ENCODE assay signal across 9 cellular contexts in the genomic region with DNA sequence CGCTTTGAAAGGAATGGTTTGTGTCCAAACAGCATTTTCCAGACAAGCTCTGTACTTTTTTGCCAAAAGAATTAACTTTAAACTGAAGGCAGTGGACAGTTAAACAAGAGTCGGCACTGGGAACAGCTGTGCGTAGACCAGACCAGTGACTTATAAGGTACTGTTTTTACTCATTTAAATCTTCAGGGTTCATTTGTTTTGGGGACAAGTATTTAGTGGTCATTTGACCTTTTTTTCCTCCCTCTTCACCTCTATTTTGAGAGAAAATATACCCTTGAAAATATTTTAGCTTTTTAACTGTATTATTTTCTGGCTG.
A peak's percentile ranks its signal among the peaks of the same experiment; 100 is the strongest.
DNase-seq lines count a peak whose midpoint lies in the region; ATAC-seq, FAIRE-seq and TF ChIP-seq lines count a peak whose summit lies in the region.
"Had no signal": no experiment of that assay in that cellular context is flagged by ENCODE, and none has a peak within 500 bp of the region (broad histone marks: within the 10 kb centered on the region; RNA-seq: fewer than 3 reads in every experiment).

No MANE protein-coding gene starts in this region.

- POLR2A ChIA-PET in HepG2 (lab: Yijun Ruan, JAX) (no interaction called here), IMR-90 (lab: Charles Lee; ENCODE audit: unreplicated experiment) (no interaction called here)
- POLR2A ChIA-PET in activated CD4-positive, alpha-beta T cell treated with anti-CD3 and anti-CD28 coated beads for 36 hours (lab: Charles Lee): no interaction called here

- peaks cover 0 to 15% of the 10 kb centered on the region in 2 experiments; a peak in 2 of 4 replicates for H3K79me1 ChIP-seq in IMR-90 (ENCODE audit: low read depth in 1 of 2, low read length in 2 of 2)

- H2BK5ac ChIP-seq in IMR-90 (ENCODE audit: low read depth, low read length, poor library complexity, severe bottlenecking): peak overlapping the region; percentile 98

- peak overlapping the region; percentile 41 for H3K27ac Mint-ChIP-seq in type B pancreatic cell
- H3K27ac Mint-ChIP-seq in activated CD4-positive, alpha-beta T cell treated with anti-CD3 and anti-CD28 coated beads for 36 hours: no peak overlapping the region

- peak overlapping the region; percentile 95 for H3K14ac ChIP-seq in IMR-90 (replicated peaks; ENCODE audit: low read depth, low read length)

- peak overlapping the region; percentile 98; the same call in 1 of the 2 replicates for H4K5ac ChIP-seq in IMR-90 (ENCODE audit: low read depth, low read length)

- H3K23ac ChIP-seq in IMR-90 (ENCODE audit: low read depth, low read length): peak overlapping the region; percentile 92; the same call in 1 of the 2 replicates

- no peak overlapping the region for H2AFZ ChIP-seq in HepG2 (ENCODE audit: low read length)
- H2AFZ ChIP-seq in IMR-90 (replicated peaks; ENCODE audit: low read length, poor library complexity): no peak overlapping the region

- intact Hi-C loops in HepG2 (cut with micrococcal nuclease; ENCODE audit: unreplicated experiment) (no loop called here), IMR-90 (cut with micrococcal nuclease) (no loop called here), heart right ventricle (cut with DNase I) (no loop called here)
- intact Hi-C loops in activated CD4-positive, alpha-beta T cell treated with anti-CD3 and anti-CD28 coated beads for 36 hours (cut with DNase I, micrococcal nuclease): no loop called here

- H4K8ac ChIP-seq in IMR-90 (ENCODE audit: low read depth in 2 of 2, low read length in 2 of 2): peak overlapping the region; percentile 47 to 89; a peak in 3 of 4 replicates

- peak overlapping the region; percentile 96 for H3K56ac ChIP-seq in IMR-90 (ENCODE audit: extremely low read depth, insufficient read depth, low read length)

- no peaks in the 10 kb centered on the region for H3K27me3 Mint-ChIP-seq in type B pancreatic cell
- no peaks in the 10 kb centered on the region for H3K27me3 Mint-ChIP-seq in activated CD4-positive, alpha-beta T cell treated with anti-CD3 and anti-CD28 coated beads for 36 hours

- no peaks in the 10 kb centered on the region for H3K36me3 Mint-ChIP-seq in type B pancreatic cell
- H3K36me3 Mint-ChIP-seq in activated CD4-positive, alpha-beta T cell treated with anti-CD3 and anti-CD28 coated beads for 36 hours (ENCODE audit: low read depth): no peaks in the 10 kb centered on the region

- H2AK5ac ChIP-seq in IMR-90 (ENCODE audit: low read depth, low read length): no peak overlapping the region

- H3K79me2 ChIP-seq in HepG2 (ENCODE audit: insufficient read depth, low read length): no peaks in the 10 kb centered on the region

- WGBS in liver: 29% methylated on average over 3 of the region's 3 CpGs
- 5% methylated on average over 3 of the region's 3 CpGs for whole genome bisulfite sequencing in HepG2 (ENCODE audit: low lambda C conversion rate)
- WGBS in IMR-90 (ENCODE audit: extremely low coverage in 2 of 2, insufficient read length in 1 of 2), 2 experiments: 0% methylated on average over 1 of the region's 3 CpGs; no CpG with 5 or more reads in 1 of the 2 experiments
- WGBS in heart right ventricle, 2 donors: 32 to 38% methylated on average over 3 of the region's 3 CpGs

- H3K4me1 Mint-ChIP-seq in type B pancreatic cell (ENCODE audit: unreplicated experiment): peaks cover 28% of the 10 kb centered on the region
- H3K4me1 Mint-ChIP-seq in activated CD4-positive, alpha-beta T cell treated with anti-CD3 and anti-CD28 coated beads for 36 hours: no peaks in the 10 kb centered on the region

- ATAC-seq in HepG2: no peak
- peak; percentile 71 for ATAC-seq in IMR-90 (ENCODE audit: low read depth)
- ATAC-seq in heart right ventricle: peak in 5 of 8 donors; percentile 55 to 68 (median 64)
- no peak for ATAC-seq in activated CD4-positive, alpha-beta T cell treated with anti-CD3 and anti-CD28 coated beads for 36 hours

- H3K4me2 ChIP-seq in HepG2 (ENCODE audit: low read depth, low read length) (no peak overlapping the region), IMR-90 (ENCODE audit: low read depth, low read length) (peak overlapping the region; percentile 100)

- H3K4me3 Mint-ChIP-seq in type B pancreatic cell: peak overlapping the region; percentile 81
- H3K4me3 Mint-ChIP-seq in activated CD4-positive, alpha-beta T cell treated with anti-CD3 and anti-CD28 coated beads for 36 hours: no peak overlapping the region

- H3K4me3 ChIP-seq in liver (ENCODE audit: low read depth in 1 of 3, low read length in 3 of 3) (peak overlapping the region in 1 of 3 donors; percentile 38), HepG2 (replicated peaks in 1 of 3; ENCODE audit: insufficient read depth in 1 of 3, low read depth in 2 of 3, low read length in 3 of 3) (no peak overlapping the region), IMR-90 (ENCODE audit: insufficient read depth, low read depth, low read length) (peak overlapping the region; percentile 100), heart right ventricle (peak overlapping the region in 9 of 10 donors; percentile 16 to 53 (median 44))

- H3K9me3 Mint-ChIP-seq in type B pancreatic cell: no peaks in the 10 kb centered on the region
- no peaks in the 10 kb centered on the region for H3K9me3 Mint-ChIP-seq in activated CD4-positive, alpha-beta T cell treated with anti-CD3 and anti-CD28 coated beads for 36 hours (ENCODE audit: low read depth)

- peak overlapping the region; percentile 8 to 17 for H3K9ac ChIP-seq in liver (ENCODE audit: low read depth in 1 of 2, low read length in 2 of 2)
- no peak overlapping the region for H3K9ac ChIP-seq in HepG2 (ENCODE audit: insufficient read depth, low read depth, low read length)
- H3K9ac ChIP-seq in IMR-90 (ENCODE audit: low read depth, low read length): peak overlapping the region; percentile 97

- BruUV-seq in HepG2 (replicated peaks; lab: Mats Ljungman, UMichigan) (no TSS peak), IMR-90 (replicated peaks; lab: Mats Ljungman, UMichigan) (TSS peak; percentile 68)

- H3K4ac ChIP-seq in IMR-90 (ENCODE audit: low read depth, low read length): peak overlapping the region; percentile 78; the same call in 1 of the 2 replicates

- no peak overlapping the region for H2AK9ac ChIP-seq in IMR-90 (replicated peaks; ENCODE audit: low read depth, low read length, poor library complexity)

- H3K27ac ChIP-seq in liver (ENCODE audit: low read depth in 1 of 2, low read length in 2 of 2) (no peak overlapping the region), HepG2 (ENCODE audit: extremely low read length, insufficient read depth, low read length) (no peak overlapping the region), IMR-90 (ENCODE audit: insufficient read depth, low read length) (peak overlapping the region; percentile 95), heart right ventricle (peak overlapping the region; percentile 2 to 81 (median 64))

- TF ChIP-seq EP300 in HepG2 (IDR thresholded peaks at IDR 0.05; ENCODE audit: low read depth in 2 of 2, low read length in 2 of 2) (no peak), HepG2 (CRISPR knock-in tag; IDR thresholded peaks at IDR 0.05; ENCODE audit: borderline replicate concordance) (no peak)

- in situ Hi-C loops in HepG2 (cut with HindIII; ENCODE audit: extremely low pct_ligation_motif_present, low pct_unique_long_range_greater_than_20kb) (no loop called here), IMR-90 (cut with MboI; ENCODE audit: low sequenced_read_pairs) (no loop called here)

- no peak for TF ChIP-seq RAD21 in liver (IDR thresholded peaks at IDR 0.05)
- no peak for TF ChIP-seq RAD21 in HepG2 (CRISPR knock-in tag; IDR thresholded peaks at IDR 0.05)
- TF ChIP-seq RAD21 in IMR-90 (IDR thresholded peaks at IDR 0.05; ENCODE audit: low read length): no peak

- H3K9me1 ChIP-seq in IMR-90 (ENCODE audit: insufficient read depth, low read length): peaks cover 3% of the 10 kb centered on the region; the same call in 1 of the 2 replicates

- TF ChIP-seq POLR2A in HepG2 (IDR thresholded peaks at IDR 0.05; ENCODE audit: insufficient read depth in 1 of 2, low read depth in 2 of 2, low read length in 2 of 2) (no peak), IMR-90 (IDR thresholded peaks at IDR 0.05; ENCODE audit: low read depth, low read length) (peak; percentile 46; the same call in 1 of the 2 replicates)

- peak overlapping the region; percentile 70; the same call in 1 of the 2 replicates for H4K91ac ChIP-seq in IMR-90 (ENCODE audit: insufficient read depth, low read depth, low read length)

- CTCF ChIA-PET in HepG2 (lab: Yijun Ruan, JAX; ENCODE audit: low intra/inter-chr PET ratio, low total read pairs): no interaction called here
- CTCF ChIA-PET in IMR-90 (lab: Yijun Ruan, JAX): interaction anchor here (1.4 to 3.3 kb wide), 3 partner anchors 9 to 18 kb away, joined by 4 to 24 read pairs (median 4); no protein-coding TSS in a partner anchor
- CTCF ChIA-PET in activated CD4-positive, alpha-beta T cell treated with anti-CD3 and anti-CD28 coated beads for 36 hours (lab: Charles Lee): interaction anchor here (0.9 kb wide), 1 partner anchor 19 kb away, joined by 3 read pairs; no protein-coding TSS in a partner anchor

- H3K4me1 ChIP-seq in liver (ENCODE audit: control insufficient read depth in 4 of 4, insufficient read depth in 4 of 4, low read length in 3 of 4): peaks cover 0 to 10% (median 3%) of the 10 kb centered on the region in 4 donors
- H3K4me1 ChIP-seq in HepG2 (ENCODE audit: insufficient read depth, low read length): no peaks in the 10 kb centered on the region
- peaks cover 9% of the 10 kb centered on the region; the same call in 1 of the 2 replicates for H3K4me1 ChIP-seq in IMR-90 (ENCODE audit: control insufficient read depth, insufficient read depth, low read length)
- H3K4me1 ChIP-seq in heart right ventricle: peaks cover 0 to 76% (median 57%) of the 10 kb centered on the region in 9 donors

- DNase-seq in HepG2 (ENCODE audit: low spot score) (no peak), IMR-90 (peak; percentile 38), heart right ventricle (no peak), type B pancreatic cell (ENCODE audit: extremely low spot score, unreplicated experiment) (no peak), DMS53 treated with DMSO at 0.1 percent for 48 hours (lab: John Stamatoyannopoulos, UW; ENCODE audit: unreplicated experiment) (no peak), mesenteric fat pad (ENCODE audit: low spot score) (no peak)
- no peak for DNase-seq in activated CD4-positive, alpha-beta T cell treated with anti-CD3 and anti-CD28 coated beads for 36 hours

- H2BK20ac ChIP-seq in IMR-90 (ENCODE audit: low read depth, low read length): 0 out of 2 replicates have a peak overlapping the region, but pooled peaks have one; percentile 55

- H2BK120ac ChIP-seq in IMR-90 (ENCODE audit: low read depth, low read length): peak overlapping the region; percentile 88

- dilution Hi-C loops in IMR-90 (cut with HindIII; ENCODE audit: low sequenced_read_pairs, unreplicated experiment): no loop called here

- H3K18ac ChIP-seq in IMR-90 (ENCODE audit: low read depth, low read length): peak overlapping the region; percentile 100

- H3K36me3 ChIP-seq in liver (ENCODE audit: control insufficient read depth in 4 of 4, insufficient read depth in 3 of 4, low read depth in 1 of 4, low read length in 3 of 4) (no peaks in the 10 kb centered on the region), HepG2 (replicated peaks in 1 of 2; ENCODE audit: control insufficient read depth in 1 of 2, insufficient read depth in 2 of 2, low read length in 2 of 2) (no peaks in the 10 kb centered on the region), IMR-90 (ENCODE audit: control insufficient read depth, insufficient read depth, low read length) (no peaks in the 10 kb centered on the region), heart right ventricle (no peaks in the 10 kb centered on the region)

- H2BK15ac ChIP-seq in IMR-90 (ENCODE audit: low read depth, low read length): peak overlapping the region; percentile 85; the same call in 1 of the 3 replicates

- H4K20me1 ChIP-seq in HepG2 (ENCODE audit: insufficient read depth, low read length) (no peaks in the 10 kb centered on the region), IMR-90 (ENCODE audit: insufficient read depth, low read length) (no peaks in the 10 kb centered on the region)

- FAIRE-seq in HepG2 (lab: Jason Lieb, UNC): no peak
- FAIRE-seq: A204.1 had no signal

- H3K27me3 ChIP-seq in liver (ENCODE audit: control insufficient read depth in 4 of 4, insufficient read depth in 4 of 4, low read length in 3 of 4) (no peaks in the 10 kb centered on the region), HepG2 (ENCODE audit: control insufficient read depth in 1 of 2, insufficient read depth in 2 of 2, low read length in 2 of 2) (no peaks in the 10 kb centered on the region), IMR-90 (ENCODE audit: control insufficient read depth, insufficient read depth, low read length) (no peaks in the 10 kb centered on the region), heart right ventricle (no peaks in the 10 kb centered on the region)

- TF ChIP-seq CTCF in liver (IDR thresholded peaks at IDR 0.05; ENCODE audit: low read depth, low read length, missing input control): no peak
- TF ChIP-seq CTCF in HepG2 (CRISPR knock-in tag; IDR thresholded peaks at IDR 0.05): no peak
- no peak for TF ChIP-seq CTCF in IMR-90 (conservative IDR thresholded peaks at IDR 0.05; ENCODE audit: low read depth, low read length)
- TF ChIP-seq CTCF in heart right ventricle (IDR thresholded peaks at IDR 0.05): no peak
- TF ChIP-seq CTCF in type B pancreatic cell (conservative IDR thresholded peaks at IDR 0.05): no peak

- no peaks in the 10 kb centered on the region for H3K9me3 ChIP-seq in liver (ENCODE audit: control insufficient read depth in 4 of 4, low read length in 3 of 4)
- no peaks in the 10 kb centered on the region for H3K9me3 ChIP-seq in HepG2 (ENCODE audit: low read length)
- no peaks in the 10 kb centered on the region for H3K9me3 ChIP-seq in IMR-90 (ENCODE audit: control insufficient read depth, insufficient read depth, low read length)
- H3K9me3 ChIP-seq in heart right ventricle: no peaks in the 10 kb centered on the region

Comparison
In these comparisons a context has a peak if more than half of its experiments do, and no peak if none do; other contexts are left out.
1. H3K27ac ChIP-seq: peak in IMR-90 (single experiment) and heart right ventricle (10 of 10); none in liver (0 of 2) and HepG2 (single experiment).
2. H3K4me3 ChIP-seq: peak in IMR-90 (single experiment) and heart right ventricle (9 of 10); none in HepG2 (0 of 3).
3. ATAC-seq: peak in IMR-90 (single experiment) and heart right ventricle (5 of 8); none in HepG2 (single experiment) and activated CD4-positive, alpha-beta T cell treated with anti-CD3 and anti-CD28 coated beads for 36 hours (single experiment).